1 cellular context compared by ENCODE assay signal in the genomic region with DNA sequence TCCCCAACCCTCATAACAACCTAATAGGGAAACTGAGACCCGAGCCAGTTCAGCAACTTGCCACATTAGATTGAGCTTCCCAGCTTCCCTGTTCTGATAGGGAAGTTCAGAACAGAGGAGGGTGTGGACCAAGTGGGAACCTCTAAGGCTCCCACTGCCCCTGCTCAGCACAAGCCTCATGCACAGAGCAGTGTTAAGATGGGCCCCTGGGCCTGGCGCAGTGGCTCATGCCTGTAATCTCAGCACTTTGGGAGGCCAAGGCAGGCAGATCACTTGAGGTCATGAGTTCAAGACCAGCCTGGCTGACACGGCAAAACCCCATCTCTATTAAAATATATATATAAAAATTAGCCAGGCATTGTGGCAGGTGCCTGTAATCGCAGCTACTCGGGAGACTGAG. TPM values are rescaled to one million over a fixed set of nuclear protein-coding genes. Genes with fewer than 3 reads are reported as not detected.
"Had no signal": no experiment of that assay in that cellular context is flagged by ENCODE, and none has a peak within 500 bp of the region (broad histone marks: within the 10 kb centered on the region; RNA-seq: fewer than 3 reads in every experiment).

No MANE protein-coding gene starts in this region.

RNA-seq across cellular contexts. Expression of a gene that starts 46.2 kb away (rescaled TPM):
- total RNA-seq: smooth muscle cell had no signal
